In genomic region chr1:17189632-17190525, GRCh38 we compare ENCODE assay signal across 14 cellular contexts. TPM values are rescaled to one million over a fixed set of nuclear protein-coding genes. Genes with fewer than 3 reads are reported as not detected.
A peak's percentile ranks its signal among the peaks of the same experiment; 100 is the strongest.
DNase-seq lines count a peak whose midpoint lies in the region; ATAC-seq and TF ChIP-seq lines count a peak whose summit lies in the region.
"Had no signal": no experiment of that assay in that cellular context is flagged by ENCODE, and none has a peak within 500 bp of the region (broad histone marks: within the 10 kb centered on the region; RNA-seq: fewer than 3 reads in every experiment).

No MANE protein-coding gene starts in this region.

- intact Hi-C loops in Calu3 (cut with micrococcal nuclease; ENCODE audit: unreplicated experiment) (no loop called here), Panc1 (cut with micrococcal nuclease; ENCODE audit: unreplicated experiment) (no loop called here)

- H3K9ac ChIP-seq in neuronal stem cell (ENCODE audit: low read depth, low read length, poor library complexity): no peak overlapping the region

- no TSS peak for BruUV-seq in Calu3 (replicated peaks; lab: Mats Ljungman, UMichigan)
- no TSS peak for BruUV-seq in Panc1 (replicated peaks; lab: Mats Ljungman, UMichigan)

- no peak for TF ChIP-seq CTCF in Calu3 (IDR thresholded peaks at IDR 0.05; ENCODE audit: unreplicated experiment)
- no peak for TF ChIP-seq CTCF in Panc1 (IDR thresholded peaks at IDR 0.05)
- no peak for TF ChIP-seq CTCF in epithelial cell of esophagus (IDR thresholded peaks at IDR 0.05; ENCODE audit: insufficient read depth, low read depth, low read length, missing control alignments)

- no peak overlapping the region for H3K4me2 ChIP-seq in neuronal stem cell (ENCODE audit: insufficient read depth, low read length, poor library complexity, severe bottlenecking)
- H3K4me2 ChIP-seq: hepatocyte had no signal

- H3K9me3 Mint-ChIP-seq in Calu3 (ENCODE audit: low read depth, unreplicated experiment): peaks cover 4% of the 10 kb centered on the region
- peaks cover 0 to 10% (median 7%) of the 10 kb centered on the region in 5 donors for H3K9me3 Mint-ChIP-seq in CD8-positive, alpha-beta memory T cell

- no peaks in the 10 kb centered on the region for H3K36me3 ChIP-seq in Panc1 (ENCODE audit: control insufficient read depth, insufficient read depth, low read length)
- H3K36me3 ChIP-seq in neuronal stem cell (replicated peaks in 1 of 2; ENCODE audit: control insufficient read depth in 2 of 2, insufficient read depth in 2 of 2, low read length in 2 of 2): no peaks in the 10 kb centered on the region
- no peaks in the 10 kb centered on the region for H3K36me3 ChIP-seq in CD8-positive, alpha-beta memory T cell (ENCODE audit: insufficient read depth, low read length)
- H3K36me3 ChIP-seq: adrenal gland, ovary had no signal

- peak overlapping the region; percentile 82 for H4K91ac ChIP-seq in neuronal stem cell (ENCODE audit: low read depth, low read length, poor library complexity)

- WGBS in neuronal stem cell (ENCODE audit: extremely low coverage in 2 of 2, insufficient read length in 2 of 2, insufficient replicate concordance in 1 of 2), 2 donors: no CpG with 5 or more reads among the region's 12 CpGs

- H2AK5ac ChIP-seq in neuronal stem cell (ENCODE audit: low read depth, low read length): peak overlapping the region; percentile 67

- H3K4me3 ChIP-seq in Panc1 (ENCODE audit: low read depth in 2 of 2, low read length in 2 of 2): no peak overlapping the region
- H3K4me3 ChIP-seq in epithelial cell of esophagus (ENCODE audit: low read length): no peak overlapping the region
- no peak overlapping the region for H3K4me3 ChIP-seq in neuronal stem cell (ENCODE audit: low read length in 2 of 2)
- no peak overlapping the region for H3K4me3 ChIP-seq in CD8-positive, alpha-beta memory T cell (ENCODE audit: low read length)
- H3K4me3 ChIP-seq: adrenal gland, hepatocyte, ovary had no signal

- H3K4ac ChIP-seq in neuronal stem cell (ENCODE audit: low read length): no peak overlapping the region

- peaks cover 41% of the 10 kb centered on the region for H3K4me1 Mint-ChIP-seq in Calu3 (ENCODE audit: low read depth, unreplicated experiment)
- H3K4me1 Mint-ChIP-seq in CD8-positive, alpha-beta memory T cell: peaks cover 0 to 16% (median 0%) of the 10 kb centered on the region in 3 donors

- H3K27me3 ChIP-seq in Panc1 (ENCODE audit: control insufficient read depth, insufficient read depth, low read length): no peaks in the 10 kb centered on the region
- H3K27me3 ChIP-seq in neuronal stem cell (ENCODE audit: control insufficient read depth in 3 of 3, insufficient read depth in 3 of 3, low read depth in 1 of 3, low read length in 3 of 3): peaks cover 0 to 2% (median 0%) of the 10 kb centered on the region in 3 experiments
- H3K27me3 ChIP-seq in CD8-positive, alpha-beta memory T cell (ENCODE audit: insufficient read depth, low read length, poor library complexity, severe bottlenecking): no peaks in the 10 kb centered on the region
- H3K27me3 ChIP-seq: adrenal gland, hepatocyte, ovary had no signal

- peak overlapping the region; percentile 67 for H2AFZ ChIP-seq in neuronal stem cell (ENCODE audit: low read length)
- H2AFZ ChIP-seq: hepatocyte had no signal

- H3K27ac ChIP-seq in Panc1 (ENCODE audit: low read length) (peak overlapping the region; percentile 89), neuronal stem cell (replicated peaks; ENCODE audit: low read length) (no peak overlapping the region)
- no peak overlapping the region for H3K27ac ChIP-seq in CD8-positive, alpha-beta memory T cell (ENCODE audit: low read depth, low read length)
- H3K27ac ChIP-seq: adrenal gland, hepatocyte, ovary had no signal

- DNase-seq in Calu3 (peak; percentile 74), Panc1 (ENCODE audit: low read depth, low spot score) (no peak), epithelial cell of esophagus (ENCODE audit: low read depth) (peak; percentile 95), neuronal stem cell (ENCODE audit: low spot score) (no peak), NCI-H526 (lab: John Stamatoyannopoulos, UW) (no peak)
- no peak for DNase-seq in CD8-positive, alpha-beta memory T cell
- DNase-seq: COR-L47, KG1, NCI-H82 had no signal

- peak overlapping the region; percentile 50 for H3K27ac Mint-ChIP-seq in Calu3 (ENCODE audit: unreplicated experiment)
- no peak overlapping the region for H3K27ac Mint-ChIP-seq in CD8-positive, alpha-beta memory T cell

- H2BK12ac ChIP-seq in neuronal stem cell (ENCODE audit: low read length): no peak overlapping the region

- peak overlapping the region; percentile 35 for H2BK15ac ChIP-seq in neuronal stem cell (ENCODE audit: low read length)

- no peak overlapping the region for H2BK5ac ChIP-seq in neuronal stem cell (ENCODE audit: low read length)

- H3K14ac ChIP-seq in neuronal stem cell (ENCODE audit: low read length): no peak overlapping the region

- peaks cover 9% of the 10 kb centered on the region; the same call in 1 of the 2 replicates for H3K9me3 ChIP-seq in Panc1 (ENCODE audit: control insufficient read depth, insufficient read depth, low read depth, low read length)
- no peaks in the 10 kb centered on the region for H3K9me3 ChIP-seq in neuronal stem cell (replicated peaks in 1 of 2; ENCODE audit: control insufficient read depth in 2 of 2, insufficient read depth in 1 of 2, low read depth in 1 of 2, low read length in 2 of 2)
- no peaks in the 10 kb centered on the region for H3K9me3 ChIP-seq in CD8-positive, alpha-beta memory T cell (ENCODE audit: low read length)
- H3K9me3 ChIP-seq: adrenal gland, ovary had no signal

- H3K36me3 Mint-ChIP-seq in Calu3 (ENCODE audit: insufficient read depth, unreplicated experiment): peaks cover 7% of the 10 kb centered on the region
- peaks cover 0 to 4% (median 3%) of the 10 kb centered on the region in 3 donors for H3K36me3 Mint-ChIP-seq in CD8-positive, alpha-beta memory T cell

- H3K18ac ChIP-seq in neuronal stem cell (ENCODE audit: low read length): peak overlapping the region; percentile 75

- H3K4me1 ChIP-seq in Panc1 (ENCODE audit: control insufficient read depth, insufficient read depth, low read length): peaks cover 51% of the 10 kb centered on the region
- peaks cover 12 to 47% of the 10 kb centered on the region in 2 donors for H3K4me1 ChIP-seq in neuronal stem cell (ENCODE audit: control insufficient read depth in 2 of 2, insufficient read depth in 1 of 2, low read depth in 1 of 2, low read length in 2 of 2)
- peaks cover 22% of the 10 kb centered on the region for H3K4me1 ChIP-seq in CD8-positive, alpha-beta memory T cell (ENCODE audit: insufficient read depth, low read length)
- H3K4me1 ChIP-seq: adrenal gland had no signal

- POLR2A ChIA-PET in Panc1 (lab: Charles Lee): no interaction called here
- POLR2A ChIA-PET in CD8-positive, alpha-beta memory T cell (lab: Charles Lee): no interaction called here

- in situ Hi-C loops in Panc1 (cut with HindIII; ENCODE audit: low pct_unique_long_range_greater_than_20kb, low sequenced_read_pairs): no loop called here

- CTCF ChIA-PET in Calu3 (lab: Charles Lee) (interaction anchor here (1.0 kb wide), 1 partner anchor 87 kb away, joined by 3 read pairs; no protein-coding TSS in a partner anchor), Panc1 (lab: Charles Lee) (interaction anchor here (0.6 kb wide), 1 partner anchor 299 kb away, joined by 4 read pairs; no protein-coding TSS in a partner anchor)
- CTCF ChIA-PET in CD8-positive, alpha-beta memory T cell (lab: Charles Lee): no interaction called here

- H4K8ac ChIP-seq in neuronal stem cell (ENCODE audit: low read depth, low read length): no peak overlapping the region

- H3K23ac ChIP-seq in neuronal stem cell (ENCODE audit: low read depth, low read length, poor library complexity): no peak overlapping the region

- no peak overlapping the region for H2BK120ac ChIP-seq in neuronal stem cell (ENCODE audit: low read depth, low read length)

- no peak overlapping the region for H3K4me3 Mint-ChIP-seq in Calu3 (ENCODE audit: low read depth, unreplicated experiment)
- H3K4me3 Mint-ChIP-seq in CD8-positive, alpha-beta memory T cell: no peak overlapping the region

- no peaks in the 10 kb centered on the region for H3K79me1 ChIP-seq in neuronal stem cell (ENCODE audit: low read depth, low read length)

- no peaks in the 10 kb centered on the region for H3K27me3 Mint-ChIP-seq in Calu3 (ENCODE audit: unreplicated experiment)
- H3K27me3 Mint-ChIP-seq in CD8-positive, alpha-beta memory T cell: peaks cover 1 to 15% of the 10 kb centered on the region in 2 donors

- ATAC-seq in Panc1 (no peak), HG02642 (IDR thresholded peaks at IDR 0.05; ENCODE audit: poor library complexity, unreplicated experiment) (no peak), GM18868 (IDR thresholded peaks at IDR 0.05; ENCODE audit: unreplicated experiment) (no peak)

RNA-seq across cellular contexts. Expression of gene PADI1, which starts 15.0 kb away (rescaled TPM):
- total RNA-seq in Calu3 (2022) (2.3 and 4.5 TPM in 2 replicates), Panc1 (2021; ENCODE audit: unreplicated experiment) (2.3 TPM)
- 2.6 TPM for polyA plus RNA-seq in Panc1 (2012; ENCODE audit: insufficient read length)
- polyA plus RNA-seq in neuronal stem cell (2013, experiment 1 of 2): 0.18 TPM
- polyA plus RNA-seq in neuronal stem cell (2013, experiment 2 of 2): 0.11 TPM
- total RNA-seq in CD8-positive, alpha-beta memory T cell: not detected
- polyA plus RNA-seq in CD8-positive, alpha-beta memory T cell: not detected
- total RNA-seq: adrenal gland, hepatocyte had no signal
- polyA plus RNA-seq: hepatocyte, ovary had no signal

RNA-seq across cellular contexts. Expression of gene PADI3, which starts 59.0 kb away (rescaled TPM):
- total RNA-seq in Calu3 (2022): 0.21 and 0.22 TPM in 2 replicates
- total RNA-seq in Panc1 (2021; ENCODE audit: unreplicated experiment): 3.4 TPM
- 4.4 TPM for polyA plus RNA-seq in Panc1 (2012; ENCODE audit: insufficient read length)
- polyA plus RNA-seq in neuronal stem cell (2013, experiment 1 of 2): 0.38 TPM
- 0.36 TPM for polyA plus RNA-seq in neuronal stem cell (2013, experiment 2 of 2)
- total RNA-seq in CD8-positive, alpha-beta memory T cell: not detected
- polyA plus RNA-seq in CD8-positive, alpha-beta memory T cell: not detected
- total RNA-seq: adrenal gland, hepatocyte, ovary had no signal
- polyA plus RNA-seq: adrenal gland, hepatocyte, ovary had no signal

Comparison
In these comparisons a context has a peak if more than half of its experiments do, and no peak if none do; other contexts are left out.
1. DNase-seq: peak in Calu3 (single experiment) and epithelial cell of esophagus (single experiment); none in Panc1 (single experiment), neuronal stem cell (single experiment), CD8-positive, alpha-beta memory T cell (0 of 5) and NCI-H526 (0 of 2).